ENCODE assay signal across 9 cellular contexts in the genomic region with DNA sequence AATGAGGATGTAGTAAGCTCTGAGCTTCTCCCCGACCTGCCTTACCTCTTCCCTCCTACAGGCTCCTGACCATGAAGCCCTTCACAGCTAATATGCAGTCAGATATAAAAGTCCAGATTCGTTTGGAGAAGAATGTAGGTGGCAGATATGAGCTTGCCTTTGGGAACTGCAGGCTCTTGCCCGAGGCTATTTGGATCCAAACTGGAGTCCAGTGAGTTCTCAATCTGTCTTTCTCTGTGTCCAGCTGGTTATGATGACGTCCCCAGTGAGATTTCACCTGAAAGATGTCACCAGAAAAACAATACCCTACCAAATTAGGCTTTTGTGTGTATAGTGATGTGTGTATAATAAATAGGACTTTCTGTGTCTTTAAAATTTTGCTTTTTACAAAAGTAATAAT. TPM values are rescaled to one million over a fixed set of nuclear protein-coding genes. Genes with fewer than 3 reads are reported as not detected.
"Had no signal": no experiment of that assay in that cellular context is flagged by ENCODE, and none has a peak within 500 bp of the region (broad histone marks: within the 10 kb centered on the region; RNA-seq: fewer than 3 reads in every experiment).

No MANE protein-coding gene starts in this region.

- H3K27ac Mint-ChIP-seq: GM23338, H9 had no signal

- H2AFZ ChIP-seq: GM23338 had no signal

- DNase-seq: H9, HCEC 1CT, IMR-90, KG1 had no signal

- ATAC-seq: GM23338, K562 had no signal

- H3K27ac ChIP-seq: HL-60 had no signal

- H3K9me3 Mint-ChIP-seq: GM23338, H9 had no signal

- H3K4me2 ChIP-seq: GM23338 had no signal

- H3K4me3 Mint-ChIP-seq: GM23338, H9 had no signal

- H3K4me1 Mint-ChIP-seq: GM23338, H9 had no signal

- H3K4me3 ChIP-seq: GM23338, K562 had no signal

RNA-seq across cellular contexts. Expression of a gene that starts 14.7 kb away (rescaled TPM):
- total RNA-seq: GM23338, H1, H9, HT1080, IMR-90, K562 had no signal
- polyA plus RNA-seq: GM23338, H1, IMR-90, K562 had no signal

RNA-seq across cellular contexts. Expression of a gene that starts 33.3 kb away (rescaled TPM):
- total RNA-seq: GM23338, H1, H9, HT1080, IMR-90, K562 had no signal
- polyA plus RNA-seq: GM23338, H1, IMR-90, K562 had no signal

RNA-seq across cellular contexts. Expression of a gene that starts 34.5 kb away (rescaled TPM):
- total RNA-seq: GM23338, H1, H9, HT1080, IMR-90, K562 had no signal
- polyA plus RNA-seq: GM23338, H1, IMR-90, K562 had no signal
